Comparison of ENCODE assay signal across 19 cellular contexts in genomic region chr2:118403658-118404451, GRCh38.
"Had no signal": no experiment of that assay in that cellular context is flagged by ENCODE, and none has a peak within 500 bp of the region (broad histone marks: within the 10 kb centered on the region; RNA-seq: fewer than 3 reads in every experiment).

No MANE protein-coding gene starts in this region.

- H3K36me3 Mint-ChIP-seq: activated naive CD8-positive, alpha-beta T cell; stimulated activated naive B cell treated with anti-CD40 and anti-IgM and Interleukin-4, amounts not matched to agents 10 μg/mL and 1 μg/mL and 100 μg/mL, for 72 hours had no signal

- H3K27ac Mint-ChIP-seq: activated naive CD8-positive, alpha-beta T cell; activated T-helper 1 cell treated with anti-CD3 and anti-CD28 coated beads, Interleukin-12 subunit alpha, Interleukin-12 subunit beta, Interleukin-2, Interleukin-4 antibody, amounts not matched to agents 30 ng/mL and 10 ng/mL and 1 ng/mL, durations not matched to agents 14 hours and 24 hours and 36 hours; nephron; stimulated activated naive B cell treated with anti-CD40 and anti-IgM and Interleukin-4, amounts not matched to agents 10 μg/mL and 1 μg/mL and 100 μg/mL, for 72 hours had no signal

- H3K9me3 Mint-ChIP-seq: activated T-helper 1 cell treated with anti-CD3 and anti-CD28 coated beads, Interleukin-12 subunit alpha, Interleukin-12 subunit beta, Interleukin-2, Interleukin-4 antibody, amounts not matched to agents 30 ng/mL and 10 ng/mL and 1 ng/mL, durations not matched to agents 14 hours and 24 hours and 36 hours had no signal

- H3K4me3 ChIP-seq: cardiac muscle cell, gastrocnemius medialis, heart right ventricle, prostate gland, right lobe of liver, SK-N-MC, spleen had no signal

- FAIRE-seq: endometrium, islet of Langerhans had no signal

- H3K9me3 ChIP-seq: gastrocnemius medialis, prostate gland, right lobe of liver had no signal

- H3K27ac ChIP-seq: cardiac muscle cell, gastrocnemius medialis, heart right ventricle, prostate gland, right lobe of liver, SK-N-MC, spleen had no signal

- H3K4me3 Mint-ChIP-seq: activated naive CD8-positive, alpha-beta T cell; activated T-helper 1 cell treated with anti-CD3 and anti-CD28 coated beads, Interleukin-12 subunit alpha, Interleukin-12 subunit beta, Interleukin-2, Interleukin-4 antibody, amounts not matched to agents 30 ng/mL and 10 ng/mL and 1 ng/mL, durations not matched to agents 14 hours and 24 hours and 36 hours; nephron; stimulated activated naive B cell treated with anti-CD40 and anti-IgM and Interleukin-4, amounts not matched to agents 10 μg/mL and 1 μg/mL and 100 μg/mL, for 72 hours had no signal

- H3K36me3 ChIP-seq: cardiac muscle cell, gastrocnemius medialis, heart right ventricle, prostate gland, right lobe of liver, spleen had no signal

- H3K4me1 ChIP-seq: gastrocnemius medialis, heart right ventricle, prostate gland, right lobe of liver, spleen had no signal

- ATAC-seq: gastrocnemius medialis; heart right ventricle; right lobe of liver; stimulated activated naive B cell treated with anti-CD40 and anti-IgM and Interleukin-4, amounts not matched to agents 10 μg/mL and 1 μg/mL and 100 μg/mL, for 72 hours had no signal

- H3K27me3 ChIP-seq: cardiac muscle cell, right lobe of liver had no signal

- DNase-seq: activated CD4-positive, alpha-beta T cell treated with anti-CD3 and anti-CD28 coated beads, Interleukin-2, amount 50 U/mL, for 4 hours; anterior cingulate cortex; gastrocnemius medialis; heart right ventricle; occipital lobe; right lobe of liver; spleen; stimulated activated CD4-positive, alpha-beta T cell treated with anti-CD3 and anti-CD28 coated beads, Interleukin-1b, Interleukin-23, amount 100 ng/mL, for 48 hours; stimulated activated naive B cell treated with anti-CD40 and anti-IgM and Interleukin-4, amounts not matched to agents 10 μg/mL and 1 μg/mL and 100 μg/mL, for 72 hours; T-helper 1 cell; trophoblast cell had no signal

- H3K4me1 Mint-ChIP-seq: nephron; stimulated activated naive B cell treated with anti-CD40 and anti-IgM and Interleukin-4, amounts not matched to agents 10 μg/mL and 1 μg/mL and 100 μg/mL, for 72 hours had no signal
